17 cellular contexts compared by ENCODE assay signal in the genomic region with DNA sequence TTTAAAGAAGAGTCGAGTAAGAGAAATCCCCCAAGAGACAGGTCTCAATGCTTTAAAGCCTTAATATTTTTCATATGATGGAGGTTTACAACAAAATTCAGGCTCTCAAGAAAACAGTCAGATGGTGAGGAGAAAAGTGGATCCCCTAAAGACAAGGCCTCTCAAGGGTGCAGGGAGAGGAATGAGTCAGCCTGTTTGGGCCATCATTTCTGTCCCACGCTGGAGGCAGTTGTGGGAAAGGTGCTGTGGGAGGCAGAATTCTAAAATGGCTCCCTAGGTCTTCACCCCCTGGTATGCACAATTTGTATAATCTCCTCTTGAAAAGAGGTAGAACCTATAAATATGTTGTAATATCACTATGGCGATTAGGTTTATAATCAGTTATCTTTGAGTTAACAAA. TPM values are rescaled to one million over a fixed set of nuclear protein-coding genes. Genes with fewer than 3 reads are reported as not detected.
A peak's percentile ranks its signal among the peaks of the same experiment; 100 is the strongest.
DNase-seq lines count a peak whose midpoint lies in the region; ATAC-seq and TF ChIP-seq lines count a peak whose summit lies in the region.
"Had no signal": no experiment of that assay in that cellular context is flagged by ENCODE, and none has a peak within 500 bp of the region (broad histone marks: within the 10 kb centered on the region; RNA-seq: fewer than 3 reads in every experiment).

No MANE protein-coding gene starts in this region.

- peaks cover 19% of the 10 kb centered on the region for H3K79me2 ChIP-seq in KMS-11 (ENCODE audit: insufficient read depth, low read depth)

- H3K4me3 Mint-ChIP-seq in activated CD4-positive, alpha-beta T cell treated with anti-CD3 and anti-CD28 coated beads, Interleukin-2, amount 10 ng/mL, durations not matched to agents 24 days and 14 days: peak overlapping the region; percentile 14
- H3K4me3 Mint-ChIP-seq in central memory CD8-positive, alpha-beta T cell: no peak overlapping the region

- H3K27me3 Mint-ChIP-seq in activated CD4-positive, alpha-beta T cell treated with anti-CD3 and anti-CD28 coated beads, Interleukin-2, amount 10 ng/mL, durations not matched to agents 24 days and 14 days: no peaks in the 10 kb centered on the region
- H3K27me3 Mint-ChIP-seq in central memory CD8-positive, alpha-beta T cell: no peaks in the 10 kb centered on the region
- H3K27me3 Mint-ChIP-seq: CD4-positive, alpha-beta T cell had no signal

- WGBS in heart right ventricle, 2 donors: 87 to 95% methylated on average over 3 of the region's 3 CpGs

- H3K27ac Mint-ChIP-seq in activated CD4-positive, alpha-beta T cell treated with anti-CD3 and anti-CD28 coated beads, Interleukin-2, amount 10 ng/mL, durations not matched to agents 24 days and 14 days: peak overlapping the region; percentile 80
- H3K27ac Mint-ChIP-seq in central memory CD8-positive, alpha-beta T cell (ENCODE audit: low read depth): peak overlapping the region; percentile 56

- no peaks in the 10 kb centered on the region for H3K27me3 ChIP-seq in KMS-11 (ENCODE audit: insufficient read depth, low read depth)
- H3K27me3 ChIP-seq in heart right ventricle: no peaks in the 10 kb centered on the region
- no peaks in the 10 kb centered on the region for H3K27me3 ChIP-seq in right atrium auricular region
- H3K27me3 ChIP-seq: cardiac muscle cell, gastrocnemius medialis had no signal

- H3K4me1 ChIP-seq in KMS-11 (ENCODE audit: low read depth, poor library complexity, severe bottlenecking) (peaks cover 62% of the 10 kb centered on the region), heart right ventricle (peaks cover 0 to 35% (median 4%) of the 10 kb centered on the region in 9 donors), right atrium auricular region (peaks cover 0 to 6% of the 10 kb centered on the region in 2 donors)

- H3K4me2 ChIP-seq in KMS-11: peak overlapping the region; percentile 85

- DNase-seq in activated CD4-positive, alpha-beta T cell treated with anti-CD3 and anti-CD28 coated beads, Interleukin-2, amount 10 ng/mL, durations not matched to agents 24 days and 14 days: peak; percentile 63
- DNase-seq in activated CD4-positive, alpha-beta T cell treated with anti-CD3 and anti-CD28 coated beads, Interleukin-2, amount 50 U/mL, for 4 hours: no peak
- DNase-seq in central memory CD8-positive, alpha-beta T cell (ENCODE audit: low spot score in 2 of 2): no peak
- DNase-seq in heart right ventricle (no peak), amniotic stem cell (lab: John Stamatoyannopoulos, UW) (no peak), right atrium auricular region (ENCODE audit: low spot score) (no peak)
- DNase-seq: CD4-positive, alpha-beta T cell; gastrocnemius medialis; NCI-H2081 treated with DMSO at 0.1 percent for 48 hours; NK-92 treated with Interleukin-12 subunit alpha and Interleukin-12 subunit beta, amount 100 ng/mL, for 24 hours; WERI-Rb-1 had no signal

- peaks cover 48% of the 10 kb centered on the region for H3K4me1 Mint-ChIP-seq in activated CD4-positive, alpha-beta T cell treated with anti-CD3 and anti-CD28 coated beads, Interleukin-2, amount 10 ng/mL, durations not matched to agents 24 days and 14 days
- H3K4me1 Mint-ChIP-seq in central memory CD8-positive, alpha-beta T cell: peaks cover 37% of the 10 kb centered on the region

- H3K9ac ChIP-seq in KMS-11: peak overlapping the region; percentile 46; the same call in 1 of the 2 replicates

- H3K27ac ChIP-seq in KMS-11: peak overlapping the region; percentile 87
- no peak overlapping the region for H3K27ac ChIP-seq in heart right ventricle
- H3K27ac ChIP-seq in right atrium auricular region: no peak overlapping the region
- H3K27ac ChIP-seq: cardiac muscle cell, gastrocnemius medialis, SK-N-MC, WERI-Rb-1 had no signal

- H3K36me3 ChIP-seq in KMS-11 (ENCODE audit: insufficient read depth) (no peaks in the 10 kb centered on the region), heart right ventricle (no peaks in the 10 kb centered on the region), right atrium auricular region (no peaks in the 10 kb centered on the region)
- H3K36me3 ChIP-seq: cardiac muscle cell, gastrocnemius medialis, WERI-Rb-1 had no signal

- intact Hi-C loops in activated CD4-positive, alpha-beta T cell treated with anti-CD3 and anti-CD28 coated beads, Interleukin-2, amount 10 ng/mL, durations not matched to agents 24 days and 14 days (cut with micrococcal nuclease): loop anchor here (2.0 kb wide), 1 partner anchor 172 kb away; no protein-coding TSS in a partner anchor
- intact Hi-C loops in heart right ventricle (cut with DNase I): no loop called here

- ATAC-seq in GM19328 (IDR thresholded peaks at IDR 0.05; ENCODE audit: unreplicated experiment) (peak; percentile 22), heart right ventricle (no peak)
- no peak for ATAC-seq in central memory CD8-positive, alpha-beta T cell (replicated peaks; ENCODE audit: extremely low read depth, poor library complexity, severe bottlenecking)
- ATAC-seq: gastrocnemius medialis, sciatic nerve had no signal

- TF ChIP-seq CTCF in KMS-11 (conservative IDR thresholded peaks at IDR 0.05; ENCODE audit: low read depth, low read length) (no peak), heart right ventricle (IDR thresholded peaks at IDR 0.05) (no peak), right atrium auricular region (IDR thresholded peaks at IDR 0.05) (no peak)

- peak overlapping the region; percentile 35; the same call in 1 of the 2 replicates for H2AFZ ChIP-seq in KMS-11 (ENCODE audit: low read depth)

- H4K20me1 ChIP-seq in KMS-11 (ENCODE audit: insufficient read depth): no peaks in the 10 kb centered on the region

- no peak overlapping the region for H3K4me3 ChIP-seq in KMS-11 (IDR thresholded peaks at IDR 0.05; ENCODE audit: insufficient read depth, low read depth, low read length)
- H3K4me3 ChIP-seq in heart right ventricle: no peak overlapping the region
- no peak overlapping the region for H3K4me3 ChIP-seq in right atrium auricular region
- H3K4me3 ChIP-seq: cardiac muscle cell, gastrocnemius medialis, SK-N-MC had no signal

- no peaks in the 10 kb centered on the region for H3K9me3 Mint-ChIP-seq in activated CD4-positive, alpha-beta T cell treated with anti-CD3 and anti-CD28 coated beads, Interleukin-2, amount 10 ng/mL, durations not matched to agents 24 days and 14 days
- H3K9me3 Mint-ChIP-seq in central memory CD8-positive, alpha-beta T cell: no peaks in the 10 kb centered on the region
- H3K9me3 Mint-ChIP-seq: CD4-positive, alpha-beta T cell had no signal

- H3K36me3 Mint-ChIP-seq in activated CD4-positive, alpha-beta T cell treated with anti-CD3 and anti-CD28 coated beads, Interleukin-2, amount 10 ng/mL, durations not matched to agents 24 days and 14 days (ENCODE audit: low read depth): peaks cover 5% of the 10 kb centered on the region
- H3K36me3 Mint-ChIP-seq in central memory CD8-positive, alpha-beta T cell (ENCODE audit: insufficient read depth): peaks cover 11% of the 10 kb centered on the region

- no peaks in the 10 kb centered on the region for H3K9me3 ChIP-seq in heart right ventricle
- no peaks in the 10 kb centered on the region for H3K9me3 ChIP-seq in right atrium auricular region
- H3K9me3 ChIP-seq: gastrocnemius medialis had no signal

RNA-seq across cellular contexts. Expression of a gene that starts 4.6 kb away (rescaled TPM):
- 27.1 and 27.9 TPM in 2 replicates for total RNA-seq in activated CD4-positive, alpha-beta T cell treated with anti-CD3 and anti-CD28 coated beads, Interleukin-2, amount 10 ng/mL, durations not matched to agents 24 days and 14 days
- total RNA-seq in heart right ventricle (10 to 100 TPM in 6 of 10 donors, 1 to 10 TPM in 4; 3.7 to 21.4 (median 14.2) TPM), right atrium auricular region (10 to 100 TPM in 1 of 2 donors, 1 to 10 TPM in 1; 9.5 to 14.5 TPM)
- 1 to 10 TPM; 3.5 to 3.8 TPM for polyA plus RNA-seq in heart right ventricle

RNA-seq across cellular contexts. Expression of a gene that starts 6.8 kb away (rescaled TPM):
- total RNA-seq in activated CD4-positive, alpha-beta T cell treated with anti-CD3 and anti-CD28 coated beads, Interleukin-2, amount 10 ng/mL, durations not matched to agents 24 days and 14 days: 8.8 and 9.1 TPM in 2 replicates
- 10 to 100 TPM in 1 of 10 donors, 1 to 10 TPM in 9; 2.4 to 11.0 (median 4.5) TPM for total RNA-seq in heart right ventricle
- polyA plus RNA-seq in heart right ventricle: 1 to 10 TPM; 1.1 to 3.9 TPM
- total RNA-seq in right atrium auricular region: 1 to 10 TPM; 4.2 to 8.1 TPM
- total RNA-seq: G401 had no signal

RNA-seq across cellular contexts. Expression of a gene that starts 58.8 kb away (rescaled TPM):
- total RNA-seq in activated CD4-positive, alpha-beta T cell treated with anti-CD3 and anti-CD28 coated beads, Interleukin-2, amount 10 ng/mL, durations not matched to agents 24 days and 14 days: 20.5 and 27.0 TPM in 2 replicates
- total RNA-seq in heart right ventricle (10 to 100 TPM in 7 of 10 donors, 1 to 10 TPM in 3; 7.6 to 13.4 (median 11.4) TPM), right atrium auricular region (10 to 100 TPM in 1 of 2 donors, 1 to 10 TPM in 1; 6.6 to 10.2 TPM)
- 1 to 10 TPM; 5.5 to 6.9 TPM for polyA plus RNA-seq in heart right ventricle
